In the genomic region with DNA sequence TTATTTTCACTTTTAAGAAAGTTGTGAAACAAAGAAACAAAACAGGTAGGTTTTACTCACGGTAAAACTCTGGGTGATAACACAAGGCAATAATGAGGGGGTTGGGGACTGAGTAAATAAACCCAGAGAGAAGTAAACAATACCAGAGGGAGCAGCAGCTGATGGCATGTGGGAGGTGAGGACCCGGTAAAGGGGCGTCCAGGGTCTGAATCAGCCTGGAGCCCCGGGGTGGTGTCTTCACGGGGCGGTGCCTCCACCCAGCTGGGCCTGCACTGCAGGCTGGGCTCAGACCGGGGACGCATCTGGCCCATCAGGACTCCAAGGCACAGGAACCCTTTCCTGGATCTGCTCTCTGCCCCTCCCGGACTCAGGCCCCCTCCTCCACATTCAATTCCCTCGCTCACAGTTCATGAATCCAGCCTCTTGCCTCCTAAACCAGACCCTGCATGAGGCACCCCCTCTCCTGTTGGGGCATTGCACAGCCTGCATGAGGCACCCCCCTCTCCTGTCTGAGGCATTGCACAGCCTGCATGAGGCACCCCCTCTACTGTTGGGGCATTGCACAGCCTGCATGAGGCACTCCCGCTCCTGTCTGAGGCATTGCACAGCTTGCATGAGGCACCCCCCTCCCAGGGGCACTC, we compare ENCODE assay signal across 27 cellular contexts.
DNase-seq lines count a peak whose midpoint lies in the region; ATAC-seq, FAIRE-seq and TF ChIP-seq lines count a peak whose summit lies in the region.
"Had no signal": no experiment of that assay in that cellular context is flagged by ENCODE, and none has a peak within 500 bp of the region (broad histone marks: within the 10 kb centered on the region; RNA-seq: fewer than 3 reads in every experiment).

No MANE protein-coding gene starts in this region.

- TF ChIP-seq CTCF in GM12878 (IDR thresholded peaks at IDR 0.05 in 2 of 3, conservative IDR thresholded peaks at IDR 0.05 in 1 of 3; ENCODE audit: control insufficient read depth in 2 of 3, extremely low read depth in 1 of 3, insufficient read depth in 1 of 3, low read depth in 3 of 3, low read length in 3 of 3): no peak

- no peak overlapping the region for H2AK5ac ChIP-seq in mesenchymal stem cell (ENCODE audit: low read length, severe bottlenecking)

- H3K14ac ChIP-seq in mesenchymal stem cell (ENCODE audit: low read length in 2 of 2): peak overlapping the region in 1 of 2 experiments; percentile 53

- SMC1A ChIA-PET in GM12878 (lab: Charles Lee; ENCODE audit: uncharacterized antibody, unreplicated experiment): interaction anchor here (1.2 kb wide), 1 partner anchor 15 kb away, joined by 3 read pairs; no protein-coding TSS in a partner anchor

- no peak overlapping the region for H3K27ac Mint-ChIP-seq in CD8-positive, alpha-beta memory T cell
- H3K27ac Mint-ChIP-seq in effector memory CD8-positive, alpha-beta T cell: no peak overlapping the region
- peak overlapping the region in 1 of 2 donors; percentile 63 for H3K27ac Mint-ChIP-seq in stimulated activated naive CD8-positive, alpha-beta T cell treated with anti-CD3 and anti-CD28 coated beads, Interleukin-15, amount 100 ng/mL, for 72 hours
- H3K27ac Mint-ChIP-seq: activated naive CD8-positive, alpha-beta T cell treated with anti-CD3 and anti-CD28 coated beads, Interleukin-2, amount 50 U/mL, for 24 hours; memory B cell; naive B cell; T-helper 17 cell had no signal

- no peaks in the 10 kb centered on the region for H4K20me1 ChIP-seq in GM12878 (ENCODE audit: control insufficient read depth, insufficient read depth)

- no peak overlapping the region for H2BK120ac ChIP-seq in mesenchymal stem cell (ENCODE audit: low read depth, low read length)

- H4K91ac ChIP-seq in mesenchymal stem cell (ENCODE audit: low read length): no peak overlapping the region

- no peaks in the 10 kb centered on the region for H3K79me1 ChIP-seq in mesenchymal stem cell (replicated peaks; ENCODE audit: low read length, poor library complexity, severe bottlenecking)

- H3K36me3 Mint-ChIP-seq in CD8-positive, alpha-beta memory T cell: no peaks in the 10 kb centered on the region
- no peaks in the 10 kb centered on the region for H3K36me3 Mint-ChIP-seq in effector memory CD8-positive, alpha-beta T cell (ENCODE audit: insufficient read depth)
- H3K36me3 Mint-ChIP-seq: memory B cell, naive B cell had no signal

- no peak overlapping the region for H3K4me2 ChIP-seq in GM12878 (ENCODE audit: control insufficient read depth, insufficient read depth)
- no peak overlapping the region for H3K4me2 ChIP-seq in mesenchymal stem cell (ENCODE audit: low read length, poor library complexity, severe bottlenecking)

- no peaks in the 10 kb centered on the region for H3K9me3 Mint-ChIP-seq in CD8-positive, alpha-beta memory T cell
- no peaks in the 10 kb centered on the region for H3K9me3 Mint-ChIP-seq in effector memory CD8-positive, alpha-beta T cell
- H3K9me3 Mint-ChIP-seq in stimulated activated naive CD8-positive, alpha-beta T cell treated with anti-CD3 and anti-CD28 coated beads, Interleukin-15, amount 100 ng/mL, for 72 hours: no peaks in the 10 kb centered on the region
- H3K9me3 Mint-ChIP-seq: activated naive CD8-positive, alpha-beta T cell treated with anti-CD3 and anti-CD28 coated beads, Interleukin-2, amount 50 U/mL, for 24 hours; naive B cell had no signal

- H3K4ac ChIP-seq in mesenchymal stem cell (ENCODE audit: low read depth in 1 of 2, low read length in 2 of 2): no peak overlapping the region

- no peaks in the 10 kb centered on the region for H3K9me3 ChIP-seq in CD8-positive, alpha-beta memory T cell (ENCODE audit: low read length)
- H3K9me3 ChIP-seq in HUES48 (ENCODE audit: control insufficient read depth, insufficient read depth, low read length) (no peaks in the 10 kb centered on the region), GM12878 (replicated peaks; ENCODE audit: control insufficient read depth, insufficient read depth, low read length) (no peaks in the 10 kb centered on the region), mesenchymal stem cell (ENCODE audit: control insufficient read depth, low read length) (no peaks in the 10 kb centered on the region)
- H3K9me3 ChIP-seq: ovary, upper lobe of left lung had no signal

- in situ Hi-C loops in GM12878 (cut with MboI): no loop called here

- H2BK15ac ChIP-seq in mesenchymal stem cell (ENCODE audit: low read depth, poor library complexity, severe bottlenecking): no peak overlapping the region

- BruUV-seq in GM12878 (replicated peaks; lab: Mats Ljungman, UMichigan): no TSS peak

- TF ChIP-seq EP300 in GM12878 (IDR thresholded peaks at IDR 0.05; ENCODE audit: borderline replicate concordance in 1 of 2, control insufficient read depth in 1 of 2, low read depth in 2 of 2, low read length in 2 of 2): no peak

- H3K23ac ChIP-seq in mesenchymal stem cell (ENCODE audit: low read length in 2 of 2): no peak overlapping the region

- 44% methylated on average over 11 of the region's 11 CpGs for WGBS in GM12878 (ENCODE audit: insufficient coverage, insufficient replicate concordance, low lambda C conversion rate, missing lambda C conversion rate)
- WGBS in mesenchymal stem cell: 51% methylated on average over 11 of the region's 11 CpGs

- no peaks in the 10 kb centered on the region for H3K36me3 ChIP-seq in CD8-positive, alpha-beta memory T cell (ENCODE audit: insufficient read depth, low read length)
- no peaks in the 10 kb centered on the region for H3K36me3 ChIP-seq in HUES48 (ENCODE audit: control insufficient read depth, insufficient read depth, low read length)
- no peaks in the 10 kb centered on the region for H3K36me3 ChIP-seq in GM12878 (ENCODE audit: control insufficient read depth in 2 of 2, insufficient read depth in 2 of 2, low read length in 1 of 2)
- no peaks in the 10 kb centered on the region for H3K36me3 ChIP-seq in mesenchymal stem cell (ENCODE audit: control insufficient read depth in 1 of 2, insufficient read depth in 2 of 2, low read depth in 1 of 2, low read length in 2 of 2)
- H3K36me3 ChIP-seq: ovary, upper lobe of left lung had no signal

- H2BK5ac ChIP-seq in mesenchymal stem cell (ENCODE audit: low read depth, low read length, poor library complexity, severe bottlenecking): no peak overlapping the region

- no peaks in the 10 kb centered on the region for H3K79me2 ChIP-seq in GM12878 (ENCODE audit: control insufficient read depth, insufficient read depth, low read length)

- H3K4me1 ChIP-seq in CD8-positive, alpha-beta memory T cell (ENCODE audit: insufficient read depth, low read length): no peaks in the 10 kb centered on the region
- H3K4me1 ChIP-seq in HUES48 (ENCODE audit: control insufficient read depth, insufficient read depth, low read length) (peaks cover 68% of the 10 kb centered on the region), GM12878 (ENCODE audit: control insufficient read depth, insufficient read depth, low read length) (peaks cover 13% of the 10 kb centered on the region), mesenchymal stem cell (ENCODE audit: control insufficient read depth, insufficient read depth, low read depth, low read length) (peaks cover 27% of the 10 kb centered on the region)

- CTCF ChIA-PET in CD8-positive, alpha-beta memory T cell (lab: Charles Lee): no interaction called here
- CTCF ChIA-PET in GM12878 (lab: Yijun Ruan, JAX): interaction anchor here (0.5 to 1.2 kb wide), 2 partner anchors 82 to 143 kb away, joined by 3 to 4 read pairs; no protein-coding TSS in a partner anchor

- no peak for TF ChIP-seq RAD21 in GM12878 (IDR thresholded peaks at IDR 0.05; ENCODE audit: insufficient read depth, low read depth, low read length)

- H3K9ac ChIP-seq in HUES48 (ENCODE audit: low read depth, low read length) (peak overlapping the region; percentile 62), GM12878 (ENCODE audit: control insufficient read depth, insufficient read depth, low read length) (no peak overlapping the region), mesenchymal stem cell (ENCODE audit: low read length) (no peak overlapping the region)

- H4K8ac ChIP-seq in mesenchymal stem cell (ENCODE audit: low read length): peak overlapping the region; percentile 39

- H2BK12ac ChIP-seq in mesenchymal stem cell (ENCODE audit: low read length in 2 of 2): no peak overlapping the region

- peak overlapping the region; percentile 51 for H3K27ac ChIP-seq in CD8-positive, alpha-beta memory T cell (ENCODE audit: low read depth, low read length)
- peak overlapping the region; percentile 93 for H3K27ac ChIP-seq in HUES48 (ENCODE audit: low read depth, low read length)
- H3K27ac ChIP-seq in GM12878 (ENCODE audit: control insufficient read depth, insufficient read depth): no peak overlapping the region
- no peak overlapping the region for H3K27ac ChIP-seq in mesenchymal stem cell (ENCODE audit: low read length, poor library complexity, severe bottlenecking)
- H3K27ac ChIP-seq: ovary, SK-N-MC, upper lobe of left lung had no signal

- ATAC-seq in GM12878: no peak
- ATAC-seq in effector memory CD8-positive, alpha-beta T cell (replicated peaks): no peak
- ATAC-seq in stimulated activated naive CD8-positive, alpha-beta T cell treated with anti-CD3 and anti-CD28 coated beads, Interleukin-15, amount 100 ng/mL, for 72 hours: no peak
- ATAC-seq in left colon: no peak
- ATAC-seq in HG02588 (IDR thresholded peaks at IDR 0.05; ENCODE audit: unreplicated experiment): no peak
- ATAC-seq: activated naive CD8-positive, alpha-beta T cell treated with anti-CD3 and anti-CD28 coated beads, Interleukin-2, amount 50 U/mL, for 24 hours; right cardiac atrium; T-helper 17 cell had no signal

- H3K18ac ChIP-seq in mesenchymal stem cell (ENCODE audit: low read depth in 1 of 2, low read length in 2 of 2): no peak overlapping the region

- H3K27me3 Mint-ChIP-seq in CD8-positive, alpha-beta memory T cell: peaks cover 7 to 12% of the 10 kb centered on the region in 2 donors
- H3K27me3 Mint-ChIP-seq in effector memory CD8-positive, alpha-beta T cell: peaks cover 8 to 11% of the 10 kb centered on the region in 2 donors
- peaks cover 10% of the 10 kb centered on the region for H3K27me3 Mint-ChIP-seq in stimulated activated naive CD8-positive, alpha-beta T cell treated with anti-CD3 and anti-CD28 coated beads, Interleukin-15, amount 100 ng/mL, for 72 hours
- H3K27me3 Mint-ChIP-seq: activated naive CD8-positive, alpha-beta T cell treated with anti-CD3 and anti-CD28 coated beads, Interleukin-2, amount 50 U/mL, for 24 hours had no signal

- H3K27me3 ChIP-seq in CD8-positive, alpha-beta memory T cell (ENCODE audit: insufficient read depth, low read length, poor library complexity, severe bottlenecking): no peaks in the 10 kb centered on the region
- H3K27me3 ChIP-seq in HUES48 (ENCODE audit: control insufficient read depth, insufficient read depth, low read length) (no peaks in the 10 kb centered on the region), GM12878 (replicated peaks in 1 of 2; ENCODE audit: control insufficient read depth in 2 of 2, insufficient read depth in 2 of 2, low read length in 1 of 2) (no peaks in the 10 kb centered on the region; a peak in 1 of 4 replicates), mesenchymal stem cell (ENCODE audit: control insufficient read depth in 1 of 2, insufficient read depth in 1 of 2, low read length in 2 of 2) (no peaks in the 10 kb centered on the region)
- H3K27me3 ChIP-seq: ovary, upper lobe of left lung had no signal

- RAD21 ChIA-PET in GM12878 (lab: Charles Lee; ENCODE audit: unreplicated experiment): no interaction called here

- POLR2A ChIA-PET in CD8-positive, alpha-beta memory T cell (lab: Charles Lee): no interaction called here
- POLR2A ChIA-PET in GM12878 (lab: Charles Lee): no interaction called here

- H3K4me3 ChIP-seq in CD8-positive, alpha-beta memory T cell (ENCODE audit: low read length): no peak overlapping the region
- peak overlapping the region; percentile 9; the same call in 1 of the 2 replicates for H3K4me3 ChIP-seq in HUES48 (ENCODE audit: low read depth, low read length)
- H3K4me3 ChIP-seq in GM12878: no peak overlapping the region
- H3K4me3 ChIP-seq in mesenchymal stem cell (ENCODE audit: insufficient read depth in 1 of 2, low read depth in 1 of 2, low read length in 2 of 2): no peak overlapping the region
- H3K4me3 ChIP-seq: ovary, SK-N-MC, upper lobe of left lung had no signal

- no peak overlapping the region for H3K4me3 Mint-ChIP-seq in CD8-positive, alpha-beta memory T cell
- no peak overlapping the region for H3K4me3 Mint-ChIP-seq in effector memory CD8-positive, alpha-beta T cell
- H3K4me3 Mint-ChIP-seq in stimulated activated naive CD8-positive, alpha-beta T cell treated with anti-CD3 and anti-CD28 coated beads, Interleukin-15, amount 100 ng/mL, for 72 hours: no peak overlapping the region
- H3K4me3 Mint-ChIP-seq: activated naive CD8-positive, alpha-beta T cell treated with anti-CD3 and anti-CD28 coated beads, Interleukin-2, amount 50 U/mL, for 24 hours; memory B cell; naive B cell; T-helper 17 cell had no signal

- FAIRE-seq in GM12878 (lab: Jason Lieb, UNC): no peak
- FAIRE-seq: D721Med, HTR-8/SVneo had no signal

- intact Hi-C loops in GM12878 (cut with micrococcal nuclease; ENCODE audit: unreplicated experiment): no loop called here
- intact Hi-C loops in left colon (cut with DNase I, micrococcal nuclease): no loop called here

- no peak overlapping the region for H2AFZ ChIP-seq in GM12878 (ENCODE audit: control insufficient read depth, low read depth, low read length)
- H2AFZ ChIP-seq in mesenchymal stem cell (ENCODE audit: low read depth, low read length): no peak overlapping the region

- TF ChIP-seq POLR2A in GM12878 (IDR thresholded peaks at IDR 0.05; ENCODE audit: low read depth, low read length): no peak

- DNase-seq in CD8-positive, alpha-beta memory T cell: no peak
- DNase-seq in GM12878 (ENCODE audit: low read depth, low spot score): no peak
- DNase-seq in mesenchymal stem cell: no peak
- no peak for DNase-seq in effector memory CD8-positive, alpha-beta T cell
- DNase-seq in stimulated activated naive CD8-positive, alpha-beta T cell treated with anti-CD3 and anti-CD28 coated beads, Interleukin-15, amount 100 ng/mL, for 72 hours: no peak
- no peak for DNase-seq in left colon
- DNase-seq: activated CD4-positive, alpha-beta T cell treated with anti-CD3 and anti-CD28 coated beads, Interleukin-2, amount 50 U/mL, for 1 hour; activated CD8-positive, alpha-beta memory T cell treated with anti-CD3 and anti-CD28 coated beads, Interleukin-2, amount 50 U/mL, for 4 hours; activated naive CD8-positive, alpha-beta T cell treated with anti-CD3 and anti-CD28 coated beads, Interleukin-2, amount 50 U/mL, for 24 hours; C1 segment of cervical spinal cord; cerebellar nuclear complex; EL; foreskin fibroblast; hypothalamus; kidney glomerular epithelial cell; naive B cell; NCI-H446 treated with DMSO at 0.1 percent for 48 hours; ovary; right cardiac atrium; T-helper 17 cell had no signal

- no peaks in the 10 kb centered on the region for H3K4me1 Mint-ChIP-seq in CD8-positive, alpha-beta memory T cell
- H3K4me1 Mint-ChIP-seq in effector memory CD8-positive, alpha-beta T cell (ENCODE audit: low read depth in 2 of 2): no peaks in the 10 kb centered on the region
- H3K4me1 Mint-ChIP-seq in stimulated activated naive CD8-positive, alpha-beta T cell treated with anti-CD3 and anti-CD28 coated beads, Interleukin-15, amount 100 ng/mL, for 72 hours: no peaks in the 10 kb centered on the region

Comparison
In these comparisons a context has a peak if more than half of its experiments do, and no peak if none do; other contexts are left out.
1. H3K27ac ChIP-seq: peak in CD8-positive, alpha-beta memory T cell (single experiment) and HUES48 (single experiment); none in GM12878 (single experiment) and mesenchymal stem cell (single experiment).